ENCODE assay signal across 1 cellular context in genomic region chr3:14178247-14179113, GRCh38.
A peak's percentile ranks its signal among the peaks of the same experiment; 100 is the strongest.
TF ChIP-seq lines count a peak whose summit lies in the region.

Gene LSM3, plus strand, starts transcription at chr3:14178817. Its CDS starts 44 bp downstream, at chr3:14178861.
Gene XPC, minus strand, starts transcription at chr3:14178601. Its CDS starts 33 bp downstream, at chr3:14178568.

TF ChIP-seq in HEK293, 187 proteins besides CTCF, POLR2A, EP300 and RAD21 (continued from another document and continues in another):
- TF ChIP-seq ZNF274 (IDR thresholded peaks at IDR 0.05; ENCODE audit: low read length) (no peak), ZNF274 (tag by site-specific recombination; IDR thresholded peaks at IDR 0.05; ENCODE audit: borderline replicate concordance) (no peak), ZNF248 (tag by site-specific recombination; IDR thresholded peaks at IDR 0.05) (no peak), ZNF2 (tag by site-specific recombination; IDR thresholded peaks at IDR 0.05) (peak; percentile 76), BCL6B (tag by site-specific recombination; IDR thresholded peaks at IDR 0.05) (no peak), ZNF624 (tag by site-specific recombination; IDR thresholded peaks at IDR 0.05) (no peak), ZNF776 (tag by site-specific recombination; IDR thresholded peaks at IDR 0.05; ENCODE audit: borderline replicate concordance) (no peak), ZNF791 (tag by site-specific recombination; IDR thresholded peaks at IDR 0.05) (no peak), ZNF518A (tag by site-specific recombination; conservative IDR thresholded peaks at IDR 0.05; ENCODE audit: low read depth) (peak; percentile 93), GLI2 (tag by site-specific recombination; IDR thresholded peaks at IDR 0.05; ENCODE audit: borderline replicate concordance, low read depth) (no peak), ZNF837 (tag by site-specific recombination; IDR thresholded peaks at IDR 0.05) (no peak), ZNF169 (tag by site-specific recombination; IDR thresholded peaks at IDR 0.05) (no peak), KLF17 (tag by site-specific recombination; IDR thresholded peaks at IDR 0.05) (peak; percentile 62), ZNF639 (tag by site-specific recombination; IDR thresholded peaks at IDR 0.05) (peak; percentile 63), BCL11B (tag by site-specific recombination; IDR thresholded peaks at IDR 0.05; ENCODE audit: low read depth) (no peak), GLIS1 (tag by site-specific recombination; IDR thresholded peaks at IDR 0.05) (peak; percentile 97), OSR2 (tag by site-specific recombination; IDR thresholded peaks at IDR 0.05) (no peak), KLF7 (tag by site-specific recombination; IDR thresholded peaks at IDR 0.05; ENCODE audit: borderline replicate concordance) (no peak), ZEB2 (tag by site-specific recombination; IDR thresholded peaks at IDR 0.05) (peak; percentile 82), ZNF621 (tag by site-specific recombination; IDR thresholded peaks at IDR 0.05) (no peak), ZNF121 (tag by site-specific recombination; IDR thresholded peaks at IDR 0.05) (peak; percentile 24; the same call in 1 of the 2 replicates), ZNF585B (tag by site-specific recombination; IDR thresholded peaks at IDR 0.05) (no peak), ZSCAN18 (tag by site-specific recombination; IDR thresholded peaks at IDR 0.05) (no peak), ZNF549 (tag by site-specific recombination; IDR thresholded peaks at IDR 0.05) (no peak), ZBTB8A (tag by site-specific recombination; IDR thresholded peaks at IDR 0.05) (peak; percentile 42; the same call in 1 of the 2 replicates), ZNF155 (tag by site-specific recombination; IDR thresholded peaks at IDR 0.05) (no peak), ZNF202 (tag by site-specific recombination; IDR thresholded peaks at IDR 0.05; ENCODE audit: borderline replicate concordance) (no peak), ZNF792 (tag by site-specific recombination; IDR thresholded peaks at IDR 0.05) (0 out of 2 replicates have a peak, but pooled peaks have one; percentile 48), ZNF600 (tag by site-specific recombination; IDR thresholded peaks at IDR 0.05) (peak; percentile 70; the same call in 1 of the 2 replicates), ZNF341 (tag by site-specific recombination; IDR thresholded peaks at IDR 0.05; ENCODE audit: low read depth) (no peak), ZNF19 (tag by site-specific recombination; IDR thresholded peaks at IDR 0.05; ENCODE audit: low read depth) (no peak), ZNF654 (tag by site-specific recombination; IDR thresholded peaks at IDR 0.05; ENCODE audit: low read depth) (no peak), OVOL3 (tag by site-specific recombination; IDR thresholded peaks at IDR 0.05) (no peak), ZNF530 (tag by site-specific recombination; IDR thresholded peaks at IDR 0.05; ENCODE audit: low read depth) (no peak)
- TF ChIP-seq, protein P1, sequence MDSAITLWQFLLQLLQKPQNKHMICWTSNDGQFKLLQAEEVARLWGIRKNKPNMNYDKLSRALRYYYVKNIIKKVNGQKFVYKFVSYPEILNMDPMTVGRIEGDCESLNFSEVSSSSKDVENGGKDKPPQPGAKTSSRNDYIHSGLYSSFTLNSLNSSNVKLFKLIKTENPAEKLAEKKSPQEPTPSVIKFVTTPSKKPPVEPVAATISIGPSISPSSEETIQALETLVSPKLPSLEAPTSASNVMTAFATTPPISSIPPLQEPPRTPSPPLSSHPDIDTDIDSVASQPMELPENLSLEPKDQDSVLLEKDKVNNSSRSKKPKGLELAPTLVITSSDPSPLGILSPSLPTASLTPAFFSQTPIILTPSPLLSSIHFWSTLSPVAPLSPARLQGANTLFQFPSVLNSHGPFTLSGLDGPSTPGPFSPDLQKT (IDR thresholded peaks at IDR 0.05; ENCODE audit: borderline replicate concordance, low read depth, low read length), result no peak; the same call in 1 of the 2 replicates
- TF ChIP-seq, protein P2, sequence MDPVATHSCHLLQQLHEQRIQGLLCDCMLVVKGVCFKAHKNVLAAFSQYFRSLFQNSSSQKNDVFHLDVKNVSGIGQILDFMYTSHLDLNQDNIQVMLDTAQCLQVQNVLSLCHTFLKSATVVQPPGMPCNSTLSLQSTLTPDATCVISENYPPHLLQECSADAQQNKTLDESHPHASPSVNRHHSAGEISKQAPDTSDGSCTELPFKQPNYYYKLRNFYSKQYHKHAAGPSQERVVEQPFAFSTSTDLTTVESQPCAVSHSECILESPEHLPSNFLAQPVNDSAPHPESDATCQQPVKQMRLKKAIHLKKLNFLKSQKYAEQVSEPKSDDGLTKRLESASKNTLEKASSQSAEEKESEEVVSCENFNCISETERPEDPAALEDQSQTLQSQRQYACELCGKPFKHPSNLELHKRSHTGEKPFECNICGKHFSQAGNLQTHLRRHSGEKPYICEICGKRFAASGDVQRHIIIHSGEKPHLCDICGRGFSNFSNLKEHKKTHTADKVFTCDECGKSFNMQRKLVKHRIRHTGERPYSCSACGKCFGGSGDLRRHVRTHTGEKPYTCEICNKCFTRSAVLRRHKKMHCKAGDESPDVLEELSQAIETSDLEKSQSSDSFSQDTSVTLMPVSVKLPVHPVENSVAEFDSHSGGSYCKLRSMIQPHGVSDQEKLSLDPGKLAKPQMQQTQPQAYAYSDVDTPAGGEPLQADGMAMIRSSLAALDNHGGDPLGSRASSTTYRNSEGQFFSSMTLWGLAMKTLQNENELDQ (tag by site-specific recombination; IDR thresholded peaks at IDR 0.05; ENCODE audit: low read depth), result no peak
- TF ChIP-seq, protein P3, sequence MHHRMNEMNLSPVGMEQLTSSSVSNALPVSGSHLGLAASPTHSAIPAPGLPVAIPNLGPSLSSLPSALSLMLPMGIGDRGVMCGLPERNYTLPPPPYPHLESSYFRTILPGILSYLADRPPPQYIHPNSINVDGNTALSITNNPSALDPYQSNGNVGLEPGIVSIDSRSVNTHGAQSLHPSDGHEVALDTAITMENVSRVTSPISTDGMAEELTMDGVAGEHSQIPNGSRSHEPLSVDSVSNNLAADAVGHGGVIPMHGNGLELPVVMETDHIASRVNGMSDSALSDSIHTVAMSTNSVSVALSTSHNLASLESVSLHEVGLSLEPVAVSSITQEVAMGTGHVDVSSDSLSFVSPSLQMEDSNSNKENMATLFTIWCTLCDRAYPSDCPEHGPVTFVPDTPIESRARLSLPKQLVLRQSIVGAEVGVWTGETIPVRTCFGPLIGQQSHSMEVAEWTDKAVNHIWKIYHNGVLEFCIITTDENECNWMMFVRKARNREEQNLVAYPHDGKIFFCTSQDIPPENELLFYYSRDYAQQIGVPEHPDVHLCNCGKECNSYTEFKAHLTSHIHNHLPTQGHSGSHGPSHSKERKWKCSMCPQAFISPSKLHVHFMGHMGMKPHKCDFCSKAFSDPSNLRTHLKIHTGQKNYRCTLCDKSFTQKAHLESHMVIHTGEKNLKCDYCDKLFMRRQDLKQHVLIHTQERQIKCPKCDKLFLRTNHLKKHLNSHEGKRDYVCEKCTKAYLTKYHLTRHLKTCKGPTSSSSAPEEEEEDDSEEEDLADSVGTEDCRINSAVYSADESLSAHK (tag by site-specific recombination; IDR thresholded peaks at IDR 0.05), result no peak; the same call in 1 of the 2 replicates
- TF ChIP-seq, protein P4, sequence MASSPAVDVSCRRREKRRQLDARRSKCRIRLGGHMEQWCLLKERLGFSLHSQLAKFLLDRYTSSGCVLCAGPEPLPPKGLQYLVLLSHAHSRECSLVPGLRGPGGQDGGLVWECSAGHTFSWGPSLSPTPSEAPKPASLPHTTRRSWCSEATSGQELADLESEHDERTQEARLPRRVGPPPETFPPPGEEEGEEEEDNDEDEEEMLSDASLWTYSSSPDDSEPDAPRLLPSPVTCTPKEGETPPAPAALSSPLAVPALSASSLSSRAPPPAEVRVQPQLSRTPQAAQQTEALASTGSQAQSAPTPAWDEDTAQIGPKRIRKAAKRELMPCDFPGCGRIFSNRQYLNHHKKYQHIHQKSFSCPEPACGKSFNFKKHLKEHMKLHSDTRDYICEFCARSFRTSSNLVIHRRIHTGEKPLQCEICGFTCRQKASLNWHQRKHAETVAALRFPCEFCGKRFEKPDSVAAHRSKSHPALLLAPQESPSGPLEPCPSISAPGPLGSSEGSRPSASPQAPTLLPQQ (tag by site-specific recombination; IDR thresholded peaks at IDR 0.05), result peak; percentile 76
- TF ChIP-seq, protein P5, sequence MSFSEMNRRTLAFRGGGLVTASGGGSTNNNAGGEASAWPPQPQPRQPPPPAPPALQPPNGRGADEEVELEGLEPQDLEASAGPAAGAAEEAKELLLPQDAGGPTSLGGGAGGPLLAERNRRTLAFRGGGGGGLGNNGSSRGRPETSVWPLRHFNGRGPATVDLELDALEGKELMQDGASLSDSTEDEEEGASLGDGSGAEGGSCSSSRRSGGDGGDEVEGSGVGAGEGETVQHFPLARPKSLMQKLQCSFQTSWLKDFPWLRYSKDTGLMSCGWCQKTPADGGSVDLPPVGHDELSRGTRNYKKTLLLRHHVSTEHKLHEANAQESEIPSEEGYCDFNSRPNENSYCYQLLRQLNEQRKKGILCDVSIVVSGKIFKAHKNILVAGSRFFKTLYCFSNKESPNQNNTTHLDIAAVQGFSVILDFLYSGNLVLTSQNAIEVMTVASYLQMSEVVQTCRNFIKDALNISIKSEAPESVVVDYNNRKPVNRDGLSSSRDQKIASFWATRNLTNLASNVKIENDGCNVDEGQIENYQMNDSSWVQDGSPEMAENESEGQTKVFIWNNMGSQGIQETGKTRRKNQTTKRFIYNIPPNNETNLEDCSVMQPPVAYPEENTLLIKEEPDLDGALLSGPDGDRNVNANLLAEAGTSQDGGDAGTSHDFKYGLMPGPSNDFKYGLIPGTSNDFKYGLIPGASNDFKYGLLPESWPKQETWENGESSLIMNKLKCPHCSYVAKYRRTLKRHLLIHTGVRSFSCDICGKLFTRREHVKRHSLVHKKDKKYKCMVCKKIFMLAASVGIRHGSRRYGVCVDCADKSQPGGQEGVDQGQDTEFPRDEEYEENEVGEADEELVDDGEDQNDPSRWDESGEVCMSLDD (tag by site-specific recombination; IDR thresholded peaks at IDR 0.05), result no peak
